Comparison of ENCODE assay signal across 8 cellular contexts in the genomic region with DNA sequence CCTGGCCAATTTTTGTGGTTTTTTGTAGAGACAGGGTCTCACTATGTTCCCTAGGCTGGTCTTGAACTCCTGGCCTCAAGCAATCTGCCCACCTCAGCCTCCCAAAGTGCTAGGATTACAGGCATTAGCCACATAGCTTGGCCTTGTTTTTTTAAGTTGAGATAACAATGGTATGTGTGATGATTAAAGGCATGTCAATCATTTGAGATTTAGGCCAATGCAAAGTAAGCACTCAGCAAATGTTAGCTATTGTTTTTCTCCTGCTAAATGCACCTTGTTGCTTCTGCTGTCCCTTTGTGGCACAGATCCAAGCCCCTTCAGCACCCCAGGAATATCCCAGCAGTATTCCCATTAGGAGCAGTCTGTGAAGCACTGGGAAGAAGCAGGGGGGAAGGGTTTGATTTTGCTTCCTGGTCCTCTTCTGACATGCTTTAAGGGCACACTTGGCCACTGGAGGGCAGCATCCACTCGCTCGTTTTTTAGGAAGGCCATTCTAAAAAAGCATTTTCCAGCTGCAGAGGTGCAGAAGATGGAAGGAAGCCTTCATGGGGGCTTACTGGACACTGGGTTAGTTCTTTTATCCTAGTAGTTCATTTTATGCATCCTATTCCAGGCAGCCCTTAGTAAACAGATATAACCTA.
DNase-seq lines count a peak whose midpoint lies in the region; ATAC-seq and TF ChIP-seq lines count a peak whose summit lies in the region.

No MANE protein-coding gene starts in this region.

- no peak overlapping the region for H3K4me3 Mint-ChIP-seq in H9
- no peak overlapping the region for H3K4me3 Mint-ChIP-seq in activated CD4-positive, alpha-beta T cell treated with anti-CD3 and anti-CD28 coated beads for 36 hours

- no peaks in the 10 kb centered on the region for H3K9me3 ChIP-seq in H9 (ENCODE audit: control insufficient read depth, low read depth, low read length)
- no peaks in the 10 kb centered on the region for H3K9me3 ChIP-seq in colonic mucosa

- no peak overlapping the region for H2BK15ac ChIP-seq in H9 (ENCODE audit: low read depth, low read length)

- no peak overlapping the region for H4K5ac ChIP-seq in H9 (ENCODE audit: insufficient read length, low read depth, low read length)

- no peak overlapping the region for H2AFZ ChIP-seq in H9 (ENCODE audit: low read length)

- H4K91ac ChIP-seq in H9 (ENCODE audit: insufficient read length, low read depth, low read length): no peak overlapping the region

- no peak overlapping the region for H3K14ac ChIP-seq in H9 (ENCODE audit: insufficient read depth, low read length)

- DNase-seq in Ammon's horn (ENCODE audit: low spot score) (peak; percentile 80), H9 (peak; percentile 81), NCI-H460 (ENCODE audit: extremely low read depth, low read depth) (peak; percentile 76), colonic mucosa (peak; percentile 85), lower leg skin (ENCODE audit: low spot score in 2 of 2) (peak; percentile 73 to 94)
- DNase-seq in activated CD4-positive, alpha-beta T cell treated with anti-CD3 and anti-CD28 coated beads for 36 hours: peak; percentile 87
- DNase-seq in stimulated activated CD4-positive, alpha-beta T cell treated with anti-CD3 and anti-CD28 coated beads, TNF-alpha, amount 100 ng/mL, for 4 hours (ENCODE audit: low read depth in 3 of 3): peak; percentile 20 to 41 (median 30)

- no CpG with 5 or more reads among the region's 2 CpGs for WGBS in H9 (ENCODE audit: extremely low coverage, insufficient read length, low lambda C conversion rate)
- WGBS in lower leg skin, 2 donors: 0 to 2% methylated on average over 2 of the region's 2 CpGs

- no peak overlapping the region for H3K56ac ChIP-seq in H9 (ENCODE audit: insufficient read length, low read depth, low read length)

- H4K20me1 ChIP-seq in H9 (ENCODE audit: control insufficient read depth, insufficient read depth, insufficient read length): no peaks in the 10 kb centered on the region

- no peak overlapping the region for H2AK5ac ChIP-seq in H9 (ENCODE audit: insufficient read length, low read length)

- POLR2A ChIA-PET in activated CD4-positive, alpha-beta T cell treated with anti-CD3 and anti-CD28 coated beads for 36 hours (lab: Charles Lee): no interaction called here

- H4K8ac ChIP-seq in H9 (replicated peaks; ENCODE audit: insufficient read length, low read depth, low read length): no peak overlapping the region

- H3T11ph ChIP-seq in H9 (ENCODE audit: low read length): no peak overlapping the region

- H3K4me3 ChIP-seq in colonic mucosa: no peak overlapping the region
- H3K4me3 ChIP-seq in lower leg skin (ENCODE audit: low read depth, poor library complexity, severe bottlenecking): no peak overlapping the region

- H3K27me3 ChIP-seq in H9 (ENCODE audit: insufficient read depth, low read length) (no peaks in the 10 kb centered on the region), colonic mucosa (no peaks in the 10 kb centered on the region)

- TF ChIP-seq CTCF in H9 (conservative IDR thresholded peaks at IDR 0.05): peak; percentile 86
- TF ChIP-seq CTCF in colonic mucosa (IDR thresholded peaks at IDR 0.05): peak; percentile 59
- peak in 1 of 3 donors; percentile 47 for TF ChIP-seq CTCF in lower leg skin (IDR thresholded peaks at IDR 0.05)

- no peak for TF ChIP-seq POLR2A in lower leg skin (IDR thresholded peaks at IDR 0.05)

- peak; percentile 49 for ATAC-seq in activated CD4-positive, alpha-beta T cell treated with anti-CD3 and anti-CD28 coated beads for 36 hours
- no peak for ATAC-seq in HG03139 (IDR thresholded peaks at IDR 0.05; ENCODE audit: unreplicated experiment)

- H2BK120ac ChIP-seq in H9 (ENCODE audit: low read depth, low read length, poor library complexity, severe bottlenecking): no peak overlapping the region

- H3K27ac ChIP-seq in H9 (ENCODE audit: insufficient read length, low read depth, low read length) (no peak overlapping the region), colonic mucosa (no peak overlapping the region)

- H3K23me2 ChIP-seq in H9 (ENCODE audit: insufficient read length, low read depth, low read length, poor library complexity, severe bottlenecking): no peaks in the 10 kb centered on the region

- H3K27me3 Mint-ChIP-seq in H9 (ENCODE audit: low read depth): peaks cover 2% of the 10 kb centered on the region; the same call in 1 of the 2 replicates
- H3K27me3 Mint-ChIP-seq in activated CD4-positive, alpha-beta T cell treated with anti-CD3 and anti-CD28 coated beads for 36 hours: no peaks in the 10 kb centered on the region

- CTCF ChIA-PET in activated CD4-positive, alpha-beta T cell treated with anti-CD3 and anti-CD28 coated beads for 36 hours (lab: Charles Lee): interaction anchor here (0.5 to 2.7 kb wide), 35 partner anchors 9 to 1054 kb away, joined by 3 to 25 read pairs (median 4); no protein-coding TSS in a partner anchor

- H3K27ac Mint-ChIP-seq in H9: no peak overlapping the region
- H3K27ac Mint-ChIP-seq in activated CD4-positive, alpha-beta T cell treated with anti-CD3 and anti-CD28 coated beads for 36 hours: no peak overlapping the region

- H3K36me3 ChIP-seq in colonic mucosa: no peaks in the 10 kb centered on the region

- H3K79me1 ChIP-seq in H9 (ENCODE audit: insufficient read depth, low read depth, low read length, poor library complexity, severe bottlenecking): no peaks in the 10 kb centered on the region

- H3K4me1 ChIP-seq in H9 (ENCODE audit: insufficient read depth, low read length): no peaks in the 10 kb centered on the region
- no peaks in the 10 kb centered on the region for H3K4me1 ChIP-seq in colonic mucosa

- H3K79me2 ChIP-seq in H9 (ENCODE audit: insufficient read depth, low read length): no peaks in the 10 kb centered on the region

- no peak overlapping the region for H3K4me2 ChIP-seq in H9 (ENCODE audit: insufficient read depth, insufficient read length, low read length)

- no peak overlapping the region for H3K4ac ChIP-seq in H9 (ENCODE audit: low read depth, low read length)

- H3K23ac ChIP-seq in H9 (ENCODE audit: insufficient read length, low read depth, low read length): no peak overlapping the region

- intact Hi-C loops in activated CD4-positive, alpha-beta T cell treated with anti-CD3 and anti-CD28 coated beads for 36 hours (cut with DNase I, micrococcal nuclease): loop anchor here (1.0 to 10.0 kb wide), 7 partner anchors 139 to 602 kb away; no protein-coding TSS in a partner anchor
- intact Hi-C loops in colonic mucosa (cut with DNase I): loop anchor here (5.0 kb wide), 1 partner anchor 244 kb away; no protein-coding TSS in a partner anchor
- intact Hi-C loops in lower leg skin (cut with DNase I; ENCODE audit: low total_unique reads): loop anchor here (5.0 kb wide), 1 partner anchor 244 kb away; no protein-coding TSS in a partner anchor

- no peak overlapping the region for H3K9ac ChIP-seq in H9 (ENCODE audit: extremely low read depth, insufficient read length, low read length)
- no peak overlapping the region for H3K9ac ChIP-seq in colonic mucosa (ENCODE audit: low read depth in 2 of 2, low read length in 2 of 2)

- H3K9me3 Mint-ChIP-seq in H9: peaks cover 9 to 11% of the 10 kb centered on the region in 2 experiments
- peaks cover 3% of the 10 kb centered on the region for H3K9me3 Mint-ChIP-seq in activated CD4-positive, alpha-beta T cell treated with anti-CD3 and anti-CD28 coated beads for 36 hours (ENCODE audit: low read depth)

- no peak overlapping the region for H3K18ac ChIP-seq in H9 (ENCODE audit: insufficient read length, low read depth, low read length)

- peaks cover 2 to 11% (median 7%) of the 10 kb centered on the region in 3 experiments; a peak in 4 of 7 replicates for H3K36me3 Mint-ChIP-seq in H9 (ENCODE audit: insufficient read depth in 1 of 3, low read depth in 3 of 3)
- peaks cover 8% of the 10 kb centered on the region for H3K36me3 Mint-ChIP-seq in activated CD4-positive, alpha-beta T cell treated with anti-CD3 and anti-CD28 coated beads for 36 hours (ENCODE audit: low read depth)

- H2BK5ac ChIP-seq in H9 (ENCODE audit: insufficient read length, low read length): no peak overlapping the region

- H2BK12ac ChIP-seq in H9 (ENCODE audit: insufficient read length, low read depth, low read length): no peak overlapping the region

- H2BK20ac ChIP-seq in H9 (ENCODE audit: low read depth, low read length, poor library complexity, severe bottlenecking): no peak overlapping the region

- H3K4me1 Mint-ChIP-seq in H9: peaks cover 2 to 9% of the 10 kb centered on the region in 2 experiments
- H3K4me1 Mint-ChIP-seq in activated CD4-positive, alpha-beta T cell treated with anti-CD3 and anti-CD28 coated beads for 36 hours: no peaks in the 10 kb centered on the region

Comparison
In these comparisons a context has a peak if more than half of its experiments do, and no peak if none do; other contexts are left out.
1. DNase-seq: peak in every context shown above with its lines; median percentile 87 in activated CD4-positive, alpha-beta T cell treated with anti-CD3 and anti-CD28 coated beads for 36 hours; 85 in colonic mucosa; 84 in lower leg skin; 81 in H9; 80 in Ammon's horn; 76 in NCI-H460; 30 in stimulated activated CD4-positive, alpha-beta T cell treated with anti-CD3 and anti-CD28 coated beads, TNF-alpha, amount 100 ng/mL, for 4 hours.